27 cellular contexts compared by ENCODE assay signal in genomic region chr12:38691164-38691563, GRCh38.
"Had no signal": no experiment of that assay in that cellular context is flagged by ENCODE, and none has a peak within 500 bp of the region (broad histone marks: within the 10 kb centered on the region; RNA-seq: fewer than 3 reads in every experiment).

No MANE protein-coding gene starts in this region.

- H3K9me3 Mint-ChIP-seq: activated CD4-positive, alpha-beta T cell treated with anti-CD3 and anti-CD28 coated beads, Interleukin-2, amount 10 ng/mL, durations not matched to agents 7 days and 5 days; activated CD8-positive, alpha-beta T cell treated with anti-CD3 and anti-CD28 coated beads for 36 hours; activated naive CD4-positive, alpha-beta T cell treated with anti-CD3 and anti-CD28 coated beads, Interleukin-2, amount 50 U/mL, for 24 hours; activated naive CD8-positive, alpha-beta T cell treated with anti-CD3 and anti-CD28 coated beads, Interleukin-2, amount 50 U/mL, for 24 hours; activated T-helper 2 cell treated with anti-CD3 and anti-CD28 coated beads, Interferon-gamma antibody, Interleukin-2, Interleukin-4, amounts not matched to agents 10 μg/mL and 5 μg/mL and 100 μg/mL, durations not matched to agents 14 hours and 24 hours and 36 hours; stimulated activated naive B cell treated with anti-CD40 and anti-IgM and Interleukin-4, amounts not matched to agents 10 μg/mL and 1 μg/mL and 100 μg/mL, for 72 hours; WTC11 had no signal

- H3K9me3 ChIP-seq: gastrocnemius medialis, pancreas, prostate gland, thyroid gland, vagina had no signal

- H3K4me3 Mint-ChIP-seq: activated CD4-positive, alpha-beta T cell treated with anti-CD3 and anti-CD28 coated beads, Interleukin-2, amount 10 ng/mL, durations not matched to agents 7 days and 5 days; activated CD8-positive, alpha-beta memory T cell treated with anti-CD3 and anti-CD28 coated beads, Interleukin-2, amount 10 ng/mL, durations not matched to agents 7 days and 5 days; activated CD8-positive, alpha-beta T cell treated with anti-CD3 and anti-CD28 coated beads for 36 hours; activated naive CD4-positive, alpha-beta T cell treated with anti-CD3 and anti-CD28 coated beads, Interleukin-2, amount 50 U/mL, for 24 hours; activated naive CD8-positive, alpha-beta T cell treated with anti-CD3 and anti-CD28 coated beads, Interleukin-2, amount 50 U/mL, for 24 hours; memory B cell; naive thymus-derived CD4-positive, alpha-beta T cell; stimulated activated naive B cell treated with anti-CD40 and anti-IgM and Interleukin-4, amounts not matched to agents 10 μg/mL and 1 μg/mL and 100 μg/mL, for 72 hours; WTC11 had no signal

- FAIRE-seq: pancreas had no signal

- H3K4me3 ChIP-seq: cardiac muscle cell, gastrocnemius medialis, pancreas, prostate gland, stomach, thyroid gland, upper lobe of left lung, vagina had no signal

- H3K4me1 Mint-ChIP-seq: activated CD4-positive, alpha-beta T cell treated with anti-CD3 and anti-CD28 coated beads, Interleukin-2, amount 10 ng/mL, durations not matched to agents 7 days and 5 days; activated CD8-positive, alpha-beta memory T cell treated with anti-CD3 and anti-CD28 coated beads, Interleukin-2, amount 10 ng/mL, durations not matched to agents 7 days and 5 days; activated naive CD4-positive, alpha-beta T cell treated with anti-CD3 and anti-CD28 coated beads, Interleukin-2, amount 50 U/mL, for 24 hours; activated naive CD8-positive, alpha-beta T cell treated with anti-CD3 and anti-CD28 coated beads, Interleukin-2, amount 50 U/mL, for 24 hours; memory B cell; naive thymus-derived CD4-positive, alpha-beta T cell; stimulated activated naive B cell treated with anti-CD40 and anti-IgM and Interleukin-4, amounts not matched to agents 10 μg/mL and 1 μg/mL and 100 μg/mL, for 72 hours had no signal

- DNase-seq: activated CD4-positive, alpha-beta T cell treated with anti-CD3 and anti-CD28 coated beads for 1 hour; activated CD4-positive, alpha-beta T cell treated with anti-CD3 and anti-CD28 coated beads, Interleukin-2, amount 10 ng/mL, durations not matched to agents 7 days and 5 days; activated CD8-positive, alpha-beta memory T cell treated with anti-CD3 and anti-CD28 coated beads, Interleukin-2, amount 10 ng/mL, durations not matched to agents 7 days and 5 days; activated CD8-positive, alpha-beta T cell treated with anti-CD3 and anti-CD28 coated beads for 36 hours; activated naive CD8-positive, alpha-beta T cell treated with anti-CD3 and anti-CD28 coated beads, Interleukin-2, amount 50 U/mL, for 24 hours; activated T-cell treated with anti-CD3 and anti-CD28 coated beads, Interleukin-2, amount 50 U/mL, for 48 hours; gastrocnemius medialis; glutamatergic neuron; kidney; midbrain; naive thymus-derived CD4-positive, alpha-beta T cell; pancreas; right cardiac atrium; stimulated activated CD4-positive, alpha-beta T cell treated with anti-CD3 and anti-CD28 coated beads, Interleukin-15, amount 100 ng/mL, for 24 hours; stimulated activated CD4-positive, alpha-beta T cell treated with anti-CD3 and anti-CD28 coated beads, Interleukin-2, amount 100 ng/mL, for 24 hours; stimulated activated naive B cell treated with anti-CD40 and anti-IgM and Interleukin-4, amounts not matched to agents 10 μg/mL and 1 μg/mL and 100 μg/mL, for 72 hours; stomach; T-helper 2 cell; thyroid gland; upper lobe of left lung had no signal

- H3K36me3 Mint-ChIP-seq: activated CD8-positive, alpha-beta memory T cell treated with anti-CD3 and anti-CD28 coated beads, Interleukin-2, amount 10 ng/mL, durations not matched to agents 7 days and 5 days; memory B cell; stimulated activated naive B cell treated with anti-CD40 and anti-IgM and Interleukin-4, amounts not matched to agents 10 μg/mL and 1 μg/mL and 100 μg/mL, for 72 hours; WTC11 had no signal

- ATAC-seq: activated CD8-positive, alpha-beta memory T cell treated with anti-CD3 and anti-CD28 coated beads, Interleukin-2, amount 10 ng/mL, durations not matched to agents 7 days and 5 days; activated CD8-positive, alpha-beta T cell treated with anti-CD3 and anti-CD28 coated beads for 36 hours; activated naive CD8-positive, alpha-beta T cell treated with anti-CD3 and anti-CD28 coated beads, Interleukin-2, amount 50 U/mL, for 24 hours; gastrocnemius medialis; naive thymus-derived CD4-positive, alpha-beta T cell; pancreas; right cardiac atrium; stimulated activated naive B cell treated with anti-CD40 and anti-IgM and Interleukin-4, amounts not matched to agents 10 μg/mL and 1 μg/mL and 100 μg/mL, for 72 hours; WTC11 had no signal

- H3K27ac ChIP-seq: cardiac muscle cell, gastrocnemius medialis, pancreas, prostate gland, stomach, thyroid gland, upper lobe of left lung, vagina had no signal

- H3K36me3 ChIP-seq: cardiac muscle cell, gastrocnemius medialis, pancreas, prostate gland, thyroid gland, vagina had no signal

- H3K27me3 Mint-ChIP-seq: activated CD4-positive, alpha-beta T cell treated with anti-CD3 and anti-CD28 coated beads, Interleukin-2, amount 10 ng/mL, durations not matched to agents 7 days and 5 days; activated CD8-positive, alpha-beta memory T cell treated with anti-CD3 and anti-CD28 coated beads, Interleukin-2, amount 10 ng/mL, durations not matched to agents 7 days and 5 days; activated CD8-positive, alpha-beta T cell treated with anti-CD3 and anti-CD28 coated beads for 36 hours; activated naive CD4-positive, alpha-beta T cell treated with anti-CD3 and anti-CD28 coated beads, Interleukin-2, amount 50 U/mL, for 24 hours; activated naive CD8-positive, alpha-beta T cell treated with anti-CD3 and anti-CD28 coated beads, Interleukin-2, amount 50 U/mL, for 24 hours; memory B cell; naive thymus-derived CD4-positive, alpha-beta T cell; stimulated activated naive B cell treated with anti-CD40 and anti-IgM and Interleukin-4, amounts not matched to agents 10 μg/mL and 1 μg/mL and 100 μg/mL, for 72 hours had no signal

- H3K27ac Mint-ChIP-seq: activated CD4-positive, alpha-beta T cell treated with anti-CD3 and anti-CD28 coated beads, Interleukin-2, amount 10 ng/mL, durations not matched to agents 7 days and 5 days; activated CD8-positive, alpha-beta memory T cell treated with anti-CD3 and anti-CD28 coated beads, Interleukin-2, amount 10 ng/mL, durations not matched to agents 7 days and 5 days; activated CD8-positive, alpha-beta T cell treated with anti-CD3 and anti-CD28 coated beads for 36 hours; activated naive CD4-positive, alpha-beta T cell treated with anti-CD3 and anti-CD28 coated beads, Interleukin-2, amount 50 U/mL, for 24 hours; activated naive CD8-positive, alpha-beta T cell treated with anti-CD3 and anti-CD28 coated beads, Interleukin-2, amount 50 U/mL, for 24 hours; activated T-helper 2 cell treated with anti-CD3 and anti-CD28 coated beads, Interferon-gamma antibody, Interleukin-2, Interleukin-4, amounts not matched to agents 10 μg/mL and 5 μg/mL and 100 μg/mL, durations not matched to agents 14 hours and 24 hours and 36 hours; memory B cell; naive thymus-derived CD4-positive, alpha-beta T cell; stimulated activated naive B cell treated with anti-CD40 and anti-IgM and Interleukin-4, amounts not matched to agents 10 μg/mL and 1 μg/mL and 100 μg/mL, for 72 hours; WTC11 had no signal

- H3K27me3 ChIP-seq: cardiac muscle cell, gastrocnemius medialis, pancreas, stomach, thyroid gland, upper lobe of left lung, vagina had no signal

- H3K4me1 ChIP-seq: gastrocnemius medialis, pancreas, prostate gland, stomach, upper lobe of left lung, vagina had no signal
